12 cellular contexts compared by ENCODE assay signal in the genomic region with DNA sequence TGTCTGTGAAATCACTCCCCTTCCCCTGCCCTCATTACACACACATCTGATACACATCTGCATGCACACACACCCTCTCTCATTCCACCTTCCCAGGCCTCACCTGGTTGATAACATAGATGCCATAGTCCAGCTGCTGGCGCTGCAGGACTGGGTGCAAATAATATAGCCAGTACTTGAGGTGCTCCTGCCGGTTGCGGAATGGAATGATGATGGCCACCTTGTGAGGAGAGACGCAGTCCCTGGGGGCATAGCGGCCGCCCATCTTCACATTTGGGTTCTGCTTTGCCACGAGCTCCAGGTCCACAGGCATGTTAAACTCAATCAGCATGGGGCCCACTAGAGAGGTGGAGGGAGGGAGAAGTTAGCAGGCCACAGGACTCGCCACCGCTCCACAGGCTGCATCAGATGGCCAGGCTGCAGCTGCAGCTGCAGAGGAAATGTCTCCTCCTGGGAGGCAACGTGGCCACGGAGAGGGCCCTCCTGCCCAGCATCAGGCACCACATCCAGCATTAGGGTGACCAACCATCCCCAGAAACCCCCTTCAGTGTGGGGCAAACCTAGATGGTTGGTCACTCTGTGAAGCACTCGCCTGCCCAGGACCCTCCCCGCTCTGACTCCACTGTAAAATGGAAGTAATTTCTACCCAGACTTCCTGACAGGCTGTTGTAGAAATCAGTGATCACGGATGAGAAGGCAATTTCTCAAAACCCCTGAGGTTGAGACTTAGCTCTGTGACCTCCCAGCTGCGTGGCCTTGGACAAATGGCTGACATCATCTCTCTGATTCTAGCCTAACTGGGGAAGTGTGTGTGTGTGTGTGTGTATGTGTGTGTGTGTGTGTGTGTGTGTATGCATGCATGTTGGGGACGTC. TPM values are rescaled to one million over a fixed set of nuclear protein-coding genes. Genes with fewer than 3 reads are reported as not detected.
DNase-seq lines count a peak whose midpoint lies in the region; ATAC-seq and TF ChIP-seq lines count a peak whose summit lies in the region.
"Had no signal": no experiment of that assay in that cellular context is flagged by ENCODE, and none has a peak within 500 bp of the region (broad histone marks: within the 10 kb centered on the region; RNA-seq: fewer than 3 reads in every experiment).

No MANE protein-coding gene starts in this region.

- no peak for TF ChIP-seq EP300 in suprapubic skin (IDR thresholded peaks at IDR 0.05)

- POLR2A ChIA-PET in activated naive CD8-positive, alpha-beta T cell treated with anti-CD3 and anti-CD28 coated beads, Interleukin-2, amount 10 ng/mL, durations not matched to agents 7 days and 5 days (lab: Charles Lee), result interaction anchor here (0.5 kb wide), 1 partner anchor 21 kb away, joined by 4 read pairs; no protein-coding TSS in a partner anchor

- H3K4me3 Mint-ChIP-seq in activated naive CD4-positive, alpha-beta T cell treated with anti-CD3 and anti-CD28 coated beads for 36 hours, result no peak overlapping the region
- no peak overlapping the region for H3K4me3 Mint-ChIP-seq in activated naive CD8-positive, alpha-beta T cell treated with anti-CD3 and anti-CD28 coated beads, Interleukin-2, amount 10 ng/mL, durations not matched to agents 7 days and 5 days

- H3K36me3 Mint-ChIP-seq in activated naive CD4-positive, alpha-beta T cell treated with anti-CD3 and anti-CD28 coated beads for 36 hours (ENCODE audit: low read depth), result peaks cover 19% of the 10 kb centered on the region
- H3K36me3 Mint-ChIP-seq in activated naive CD8-positive, alpha-beta T cell treated with anti-CD3 and anti-CD28 coated beads, Interleukin-2, amount 10 ng/mL, durations not matched to agents 7 days and 5 days, result peaks cover 14% of the 10 kb centered on the region

- no peak overlapping the region for H3K4me3 ChIP-seq in suprapubic skin
- H3K4me3 ChIP-seq: cardiac muscle cell, HAP-1 had no signal

- 87% methylated on average over 8 of the region's 16 CpGs for WGBS in suprapubic skin

- intact Hi-C loops in activated naive CD4-positive, alpha-beta T cell treated with anti-CD3 and anti-CD28 coated beads for 36 hours (cut with micrococcal nuclease), result no loop called here

- no peak for DNase-seq in activated naive CD4-positive, alpha-beta T cell treated with anti-CD3 and anti-CD28 coated beads for 36 hours
- DNase-seq in activated naive CD4-positive, alpha-beta T cell treated with anti-CD3 and anti-CD28 coated beads, Interleukin-2, amount 50 U/mL, for 16 hours, result no peak
- no peak for DNase-seq in activated naive CD8-positive, alpha-beta T cell treated with anti-CD3 and anti-CD28 coated beads, Interleukin-2, amount 10 ng/mL, durations not matched to agents 7 days and 5 days
- DNase-seq in mesenteric fat pad (ENCODE audit: low spot score) (peak; percentile 69), suprapubic skin (ENCODE audit: low spot score in 2 of 2) (peak; percentile 54 to 73), AML-193 (lab: John Stamatoyannopoulos, UW) (no peak)
- DNase-seq: activated T-cell treated with anti-CD3 and anti-CD28 coated beads for 4 hours, NCI-H526 treated with DMSO at 0.1 percent for 48 hours had no signal

- no peak for ATAC-seq in activated naive CD8-positive, alpha-beta T cell treated with anti-CD3 and anti-CD28 coated beads, Interleukin-2, amount 10 ng/mL, durations not matched to agents 7 days and 5 days (ENCODE audit: low read depth)
- ATAC-seq in HG03175 (IDR thresholded peaks at IDR 0.05; ENCODE audit: unreplicated experiment), result no peak
- no peak for ATAC-seq in HG03280 (IDR thresholded peaks at IDR 0.05; ENCODE audit: unreplicated experiment)

- H3K27me3 Mint-ChIP-seq in activated naive CD4-positive, alpha-beta T cell treated with anti-CD3 and anti-CD28 coated beads for 36 hours (ENCODE audit: low read depth), result no peaks in the 10 kb centered on the region
- no peaks in the 10 kb centered on the region for H3K27me3 Mint-ChIP-seq in activated naive CD8-positive, alpha-beta T cell treated with anti-CD3 and anti-CD28 coated beads, Interleukin-2, amount 10 ng/mL, durations not matched to agents 7 days and 5 days

- TF ChIP-seq CTCF in suprapubic skin (IDR thresholded peaks at IDR 0.05), result no peak

- TF ChIP-seq POLR2A in suprapubic skin (IDR thresholded peaks at IDR 0.05), result no peak

- H3K9me3 Mint-ChIP-seq in activated naive CD4-positive, alpha-beta T cell treated with anti-CD3 and anti-CD28 coated beads for 36 hours, result no peaks in the 10 kb centered on the region
- H3K9me3 Mint-ChIP-seq in activated naive CD8-positive, alpha-beta T cell treated with anti-CD3 and anti-CD28 coated beads, Interleukin-2, amount 10 ng/mL, durations not matched to agents 7 days and 5 days, result no peaks in the 10 kb centered on the region

- no peak overlapping the region for H3K27ac ChIP-seq in suprapubic skin

- no peaks in the 10 kb centered on the region for H3K9me3 ChIP-seq in suprapubic skin
- H3K9me3 ChIP-seq: HAP-1 had no signal

- H3K4me1 Mint-ChIP-seq in activated naive CD4-positive, alpha-beta T cell treated with anti-CD3 and anti-CD28 coated beads for 36 hours (ENCODE audit: low read depth), result peaks cover 64% of the 10 kb centered on the region
- H3K4me1 Mint-ChIP-seq in activated naive CD8-positive, alpha-beta T cell treated with anti-CD3 and anti-CD28 coated beads, Interleukin-2, amount 10 ng/mL, durations not matched to agents 7 days and 5 days, result peaks cover 39% of the 10 kb centered on the region

- peaks cover 19% of the 10 kb centered on the region for H3K36me3 ChIP-seq in suprapubic skin
- H3K36me3 ChIP-seq: cardiac muscle cell had no signal

- peaks cover 90% of the 10 kb centered on the region for H3K4me1 ChIP-seq in suprapubic skin
- H3K4me1 ChIP-seq: HAP-1 had no signal

- H3K27me3 ChIP-seq in suprapubic skin, result no peaks in the 10 kb centered on the region
- H3K27me3 ChIP-seq: cardiac muscle cell had no signal

- H3K27ac Mint-ChIP-seq in activated naive CD4-positive, alpha-beta T cell treated with anti-CD3 and anti-CD28 coated beads for 36 hours, result peak overlapping the region; percentile 55
- peak overlapping the region; percentile 35 for H3K27ac Mint-ChIP-seq in activated naive CD8-positive, alpha-beta T cell treated with anti-CD3 and anti-CD28 coated beads, Interleukin-2, amount 10 ng/mL, durations not matched to agents 7 days and 5 days

- CTCF ChIA-PET in activated naive CD4-positive, alpha-beta T cell treated with anti-CD3 and anti-CD28 coated beads for 36 hours (lab: Charles Lee), result no interaction called here

RNA-seq across cellular contexts. Expression of a gene that starts 31.8 kb away (rescaled TPM):
- total RNA-seq in activated naive CD4-positive, alpha-beta T cell treated with anti-CD3 and anti-CD28 coated beads for 36 hours, result 10 to 100 TPM; 42.8 to 44.1 TPM
- total RNA-seq in activated naive CD8-positive, alpha-beta T cell treated with anti-CD3 and anti-CD28 coated beads, Interleukin-2, amount 10 ng/mL, durations not matched to agents 7 days and 5 days, result 10 to 100 TPM; 34.6 to 35.7 TPM
- total RNA-seq in mesenteric fat pad (115 TPM), suprapubic skin (10 to 100 TPM; 45.1 to 68.7 (median 53.5) TPM)

RNA-seq across cellular contexts. Expression of a gene that starts 58.8 kb away (rescaled TPM):
- 10 to 100 TPM; 23.7 to 23.9 TPM for total RNA-seq in activated naive CD4-positive, alpha-beta T cell treated with anti-CD3 and anti-CD28 coated beads for 36 hours
- total RNA-seq in activated naive CD8-positive, alpha-beta T cell treated with anti-CD3 and anti-CD28 coated beads, Interleukin-2, amount 10 ng/mL, durations not matched to agents 7 days and 5 days, result 10 to 100 TPM; 22.2 to 22.9 TPM
- total RNA-seq in mesenteric fat pad, result 17.6 TPM
- 10 to 100 TPM; 14.3 to 18.5 (median 16.7) TPM for total RNA-seq in suprapubic skin

Comparison
In these comparisons a context has a peak if more than half of its experiments do, and no peak if none do; other contexts are left out.
1. DNase-seq: peak in mesenteric fat pad (single experiment) and suprapubic skin (2 of 2); none in activated naive CD4-positive, alpha-beta T cell treated with anti-CD3 and anti-CD28 coated beads for 36 hours (single experiment), activated naive CD4-positive, alpha-beta T cell treated with anti-CD3 and anti-CD28 coated beads, Interleukin-2, amount 50 U/mL, for 16 hours (single experiment), activated naive CD8-positive, alpha-beta T cell treated with anti-CD3 and anti-CD28 coated beads, Interleukin-2, amount 10 ng/mL, durations not matched to agents 7 days and 5 days (single experiment) and AML-193 (0 of 2).